8 cellular contexts compared by ENCODE assay signal in genomic region chr1:88973520-88974137, GRCh38. TPM values are rescaled to one million over a fixed set of nuclear protein-coding genes. Genes with fewer than 3 reads are reported as not detected.
DNase-seq lines count a peak whose midpoint lies in the region; ATAC-seq, FAIRE-seq and TF ChIP-seq lines count a peak whose summit lies in the region.

No MANE protein-coding gene starts in this region.

- H3K9me3 Mint-ChIP-seq in naive B cell: no peaks in the 10 kb centered on the region

- no peak overlapping the region for H3K4me3 Mint-ChIP-seq in naive B cell

- peaks cover 0 to 4% of the 10 kb centered on the region in 2 donors for H3K36me3 Mint-ChIP-seq in naive B cell

- peak; percentile 65 for TF ChIP-seq CTCF in AG04450 (IDR thresholded peaks at IDR 0.05; ENCODE audit: low read depth, low read length)

- CTCF ChIA-PET in AG04450 (lab: Charles Lee): interaction anchor here (0.6 to 6.9 kb wide), 27 partner anchors 9 to 1045 kb away, joined by 3 to 84 read pairs (median 4); partner anchors contain the start of genes GBP1 and GBP6

- H3K27ac Mint-ChIP-seq in naive B cell: peak overlapping the region in 1 of 6 donors; percentile 27

- no peaks in the 10 kb centered on the region for H3K27me3 ChIP-seq in AG04450 (ENCODE audit: control insufficient read depth, insufficient read depth, low read length)

- DNase-seq in AG04450 (ENCODE audit: low read depth, low spot score): no peak
- peak; percentile 18 for DNase-seq in NCI-H226
- DNase-seq in cerebellar cortex (ENCODE audit: low spot score): peak; percentile 34
- peak; percentile 16 for DNase-seq in naive B cell
- DNase-seq in UCSD-AML1 (lab: John Stamatoyannopoulos, UW; ENCODE audit: unreplicated experiment): no peak

- no peak overlapping the region for H3K27ac ChIP-seq in AG04450 (ENCODE audit: low read depth, low read length)

- peak; percentile 43 to 47 for ATAC-seq in naive B cell (ENCODE audit: low read depth in 2 of 2)
- ATAC-seq in GM18498 (IDR thresholded peaks at IDR 0.05; ENCODE audit: unreplicated experiment): no peak
- ATAC-seq in HG03571 (IDR thresholded peaks at IDR 0.05; ENCODE audit: unreplicated experiment): no peak

- H3K4me3 ChIP-seq in AG04450 (ENCODE audit: low read depth, low read length): no peak overlapping the region

- peak; percentile 90 for FAIRE-seq in G401.6 (lab: Jason Lieb, UNC)

- H3K27me3 Mint-ChIP-seq in naive B cell: no peaks in the 10 kb centered on the region

- peaks cover 26 to 28% (median 28%) of the 10 kb centered on the region in 3 donors for H3K4me1 Mint-ChIP-seq in naive B cell

- no peaks in the 10 kb centered on the region for H3K9me3 ChIP-seq in AG04450 (ENCODE audit: control insufficient read depth, insufficient read depth, low read length)

- POLR2A ChIA-PET in AG04450 (lab: Yijun Ruan, JAX): no interaction called here

RNA-seq across cellular contexts. Expression of gene KYAT3, which starts 18.8 kb away (rescaled TPM):
- polyA plus RNA-seq in AG04450 (2011; rRNA removed): 40.9 and 54.9 TPM in 2 replicates
- polyA minus RNA-seq in AG04450 (2011; rRNA and poly(A)+ RNA removed): 13.1 and 24.1 TPM in 2 replicates
- 10 to 100 TPM; 12.9 to 29.5 (median 21.7) TPM for polyA plus RNA-seq in naive B cell (ENCODE audit: low read depth in 6 of 6)

RNA-seq across cellular contexts. Expression of gene RBMXL1, which starts 18.8 kb away (rescaled TPM):
- polyA plus RNA-seq in AG04450 (2011; rRNA removed): 7.1 and 8.8 TPM in 2 replicates
- 7.0 and 9.4 TPM in 2 replicates for polyA minus RNA-seq in AG04450 (2011; rRNA and poly(A)+ RNA removed)
- polyA plus RNA-seq in naive B cell (ENCODE audit: low read depth in 6 of 6): 10 to 100 TPM in 4 of 6 donors, 1 to 10 TPM in 2; 4.4 to 13.1 (median 11.6) TPM

RNA-seq across cellular contexts. Expression of gene GBP3, which starts 49.0 kb away (rescaled TPM):
- polyA plus RNA-seq in AG04450 (2011; rRNA removed): 77.1 and 94.1 TPM in 2 replicates
- 73.0 and 91.2 TPM in 2 replicates for polyA minus RNA-seq in AG04450 (2011; rRNA and poly(A)+ RNA removed)
- polyA plus RNA-seq in naive B cell (ENCODE audit: low read depth in 6 of 6): 1 to 10 TPM; 4.3 to 8.5 (median 5.7) TPM

Comparison
In these comparisons a context has a peak if more than half of its experiments do, and no peak if none do; other contexts are left out.
1. DNase-seq: peak in NCI-H226 (single experiment), cerebellar cortex (single experiment) and naive B cell (single experiment); none in AG04450 (single experiment) and UCSD-AML1 (single experiment).
2. ATAC-seq: peak in naive B cell (2 of 2); none in GM18498 (single experiment) and HG03571 (single experiment).